1 cellular context compared by ENCODE assay signal in genomic region chr4:89724716-89725115, GRCh38.
TF ChIP-seq lines count a peak whose summit lies in the region.

No MANE protein-coding gene starts in this region.

TF ChIP-seq in SK-N-SH treated with all-trans-retinoic acid at 6 μM for 48 hours, 23 proteins besides CTCF, POLR2A, EP300 and RAD21 (continued from another document):
- TF ChIP-seq ZNF70 (CRISPR knock-in tag; IDR thresholded peaks at IDR 0.05): no peak
- TF ChIP-seq ZNF8 (CRISPR knock-in tag; IDR thresholded peaks at IDR 0.05): no peak
- TF ChIP-seq CSDC2 (CRISPR knock-in tag; IDR thresholded peaks at IDR 0.05): no peak
- no peak for TF ChIP-seq ESRRG (CRISPR knock-in tag; IDR thresholded peaks at IDR 0.05)
- no peak for TF ChIP-seq SNAI2 (CRISPR knock-in tag; IDR thresholded peaks at IDR 0.05)
